8 cellular contexts compared by ENCODE assay signal in genomic region chrX:1390621-1391369, GRCh38. TPM values are rescaled to one million over a fixed set of nuclear protein-coding genes. Genes with fewer than 3 reads are reported as not detected.
DNase-seq lines count a peak whose midpoint lies in the region; ATAC-seq, FAIRE-seq and TF ChIP-seq lines count a peak whose summit lies in the region.

No MANE protein-coding gene starts in this region.

- peaks cover 59 to 74% (median 68%) of the 10 kb centered on the region in 11 experiments for H4K20me1 ChIP-seq in BLaER1 treated with 17β-estradiol and CSF1 and Interleukin-3, amounts not matched to agents 10 nM and 100 nM
- peaks cover 3% of the 10 kb centered on the region for H4K20me1 ChIP-seq in endothelial cell of umbilical vein (replicated peaks; ENCODE audit: control insufficient read depth, extremely low read depth, insufficient read depth, low read length)

- TF ChIP-seq POLR2A in endothelial cell of umbilical vein (IDR thresholded peaks at IDR 0.05; ENCODE audit: low read depth, low read length): no peak

- H3K4me3 ChIP-seq in BLaER1 treated with 17β-estradiol and CSF1 and Interleukin-3, amounts not matched to agents 10 nM and 100 nM: peak overlapping the region; percentile 82 to 100 (median 94)
- peak overlapping the region; percentile 64 to 100 (median 89) for H3K4me3 ChIP-seq in endothelial cell of umbilical vein (replicated peaks in 1 of 3; ENCODE audit: insufficient read depth in 1 of 3, low read depth in 1 of 3, low read length in 3 of 3)

- H3K9me1 ChIP-seq in endothelial cell of umbilical vein (replicated peaks; ENCODE audit: control insufficient read depth, extremely low read depth, insufficient read depth, low read length): no peaks in the 10 kb centered on the region

- H3K4me2 ChIP-seq in BLaER1 treated with 17β-estradiol and CSF1 and Interleukin-3, amounts not matched to agents 10 nM and 100 nM: peak overlapping the region; percentile 86 to 99 (median 96)
- peak overlapping the region; percentile 70 for H3K4me2 ChIP-seq in endothelial cell of umbilical vein (ENCODE audit: insufficient read depth, low read length)

- TF ChIP-seq CTCF in endothelial cell of umbilical vein (IDR thresholded peaks at IDR 0.05; ENCODE audit: extremely low read depth in 1 of 2, insufficient read depth in 1 of 2, low read depth in 1 of 2, low read length in 2 of 2): no peak
- no peak for TF ChIP-seq CTCF in neural crest cell (conservative IDR thresholded peaks at IDR 0.05)

- H3K4me3 Mint-ChIP-seq in neural crest cell: peak overlapping the region; percentile 92

- H3K27ac ChIP-seq in BLaER1 treated with 17β-estradiol and CSF1 and Interleukin-3, amounts not matched to agents 10 nM and 100 nM: peak overlapping the region; percentile 98 to 100 (median 100)
- H3K27ac ChIP-seq in endothelial cell of umbilical vein (ENCODE audit: insufficient read depth, low read depth, low read length): peak overlapping the region; percentile 73

- no peak for FAIRE-seq in endothelial cell of umbilical vein (lab: Jason Lieb, UNC)
- FAIRE-seq in frontal cortex (lab: Jason Lieb, UNC): no peak

- dilution Hi-C loops in endothelial cell of umbilical vein (cut with MboI; ENCODE audit: extremely low pct_ligation_motif_present, low sequenced_read_pairs): no loop called here

- intact Hi-C loops in endothelial cell of umbilical vein (cut with micrococcal nuclease): loop anchor here (5.0 kb wide), 2 partner anchors 33 to 202 kb away; partner anchors contain the start of gene AKAP17A

- no peaks in the 10 kb centered on the region for H3K9me3 Mint-ChIP-seq in neural crest cell

- peaks cover 3% of the 10 kb centered on the region for H3K27me3 Mint-ChIP-seq in neural crest cell (ENCODE audit: low read depth)

- peaks cover 37% of the 10 kb centered on the region for H3K4me1 Mint-ChIP-seq in neural crest cell

- peak overlapping the region; percentile 98 to 100 (median 100) for H3K9ac ChIP-seq in BLaER1 treated with 17β-estradiol and CSF1 and Interleukin-3, amounts not matched to agents 10 nM and 100 nM
- H3K9ac ChIP-seq in endothelial cell of umbilical vein (replicated peaks; ENCODE audit: extremely low read depth, insufficient read depth, low read length): peak overlapping the region; percentile 89

- peaks cover 57% of the 10 kb centered on the region for H3K79me2 ChIP-seq in endothelial cell of umbilical vein (ENCODE audit: control insufficient read depth, insufficient read depth, low read length)

- CTCF ChIA-PET in endothelial cell of umbilical vein (lab: Charles Lee): no interaction called here

- POLR2A ChIA-PET in endothelial cell of umbilical vein (lab: Charles Lee): no interaction called here

- no peak overlapping the region for H2AFZ ChIP-seq in endothelial cell of umbilical vein (ENCODE audit: low read depth, low read length)

- H3K27me3 ChIP-seq in BLaER1 treated with 17β-estradiol and CSF1 and Interleukin-3, amounts not matched to agents 10 nM and 100 nM: no peaks in the 10 kb centered on the region
- H3K27me3 ChIP-seq in endothelial cell of umbilical vein (ENCODE audit: control insufficient read depth in 2 of 2, insufficient read depth in 2 of 2, low read length in 2 of 2): no peaks in the 10 kb centered on the region

- H3K36me3 ChIP-seq in BLaER1 treated with 17β-estradiol and CSF1 and Interleukin-3, amounts not matched to agents 10 nM and 100 nM: peaks cover 56 to 70% (median 65%) of the 10 kb centered on the region in 11 experiments
- H3K36me3 ChIP-seq in endothelial cell of umbilical vein (ENCODE audit: control insufficient read depth in 2 of 2, extremely low read depth in 1 of 2, insufficient read depth in 2 of 2, low read length in 2 of 2): peaks cover 23 to 44% of the 10 kb centered on the region in 2 experiments

- peaks cover 43 to 67% (median 57%) of the 10 kb centered on the region in 10 experiments for H3K4me1 ChIP-seq in BLaER1 treated with 17β-estradiol and CSF1 and Interleukin-3, amounts not matched to agents 10 nM and 100 nM
- H3K4me1 ChIP-seq in endothelial cell of umbilical vein (ENCODE audit: control insufficient read depth, extremely low read depth, insufficient read depth, low read length): peaks cover 15% of the 10 kb centered on the region

- ATAC-seq in HG02973 (IDR thresholded peaks at IDR 0.05; ENCODE audit: unreplicated experiment) (no peak), GM19324 (IDR thresholded peaks at IDR 0.05; ENCODE audit: low FRiP score, unreplicated experiment) (no peak)

- no peak for DNase-seq in endothelial cell of umbilical vein (ENCODE audit: low read depth, low spot score)
- DNase-seq in neural crest cell (ENCODE audit: low read depth, low spot score): no peak
- DNase-seq in frontal cortex (ENCODE audit: low spot score in 2 of 2): no peak
- DNase-seq in amygdala (lab: John Stamatoyannopoulos, UW): no peak

- H3K9me3 ChIP-seq in BLaER1 treated with 17β-estradiol and CSF1 and Interleukin-3, amounts not matched to agents 10 nM and 100 nM (replicated peaks in 1 of 11): no peaks in the 10 kb centered on the region; a peak in 1 of 22 replicates
- no peaks in the 10 kb centered on the region for H3K9me3 ChIP-seq in endothelial cell of umbilical vein (replicated peaks; ENCODE audit: control insufficient read depth, insufficient read depth, low read length)

- BruUV-seq in endothelial cell of umbilical vein (replicated peaks; lab: Mats Ljungman, UMichigan): no TSS peak

- H3K36me3 Mint-ChIP-seq in neural crest cell (ENCODE audit: low read depth): peaks cover 32% of the 10 kb centered on the region

- no peak overlapping the region for H3K27ac Mint-ChIP-seq in neural crest cell (ENCODE audit: unreplicated experiment)

TF ChIP-seq in PFSK-1, 5 proteins besides CTCF, POLR2A, EP300 and RAD21:
- peak; percentile 40 for TF ChIP-seq POLR2AphosphoS5 (IDR thresholded peaks at IDR 0.05; ENCODE audit: low read depth, low read length)
- no peak for TF ChIP-seq SIN3A (IDR thresholded peaks at IDR 0.05; ENCODE audit: borderline replicate concordance, insufficient read depth, low read length)

TF ChIP-seq in endothelial cell of umbilical vein, 7 proteins besides CTCF, POLR2A, EP300 and RAD21:
- TF ChIP-seq MYC (IDR thresholded peaks at IDR 0.05; ENCODE audit: low read depth, low read length): no peak
- peak; percentile 7 for TF ChIP-seq POLR2AphosphoS5 (IDR thresholded peaks at IDR 0.05; ENCODE audit: insufficient read depth, low read depth, low read length)

RNA-seq across cellular contexts. Expression of gene SLC25A6, which starts 1.1 kb away (rescaled TPM):
- 4,040 TPM for polyA plus RNA-seq in PFSK-1 (2012; ENCODE audit: insufficient read length, low read depth)
- total RNA-seq in endothelial cell of umbilical vein (408 and 410 TPM in 2 replicates), neural crest cell (507 and 510 TPM in 2 replicates), frontal cortex (139 TPM)
- 1,153 and 1,173 TPM in 2 replicates for polyA plus RNA-seq in endothelial cell of umbilical vein
- polyA plus RNA-seq in endothelial cell of umbilical vein (2011; cell fraction: cytosol; rRNA removed): 750 and 882 TPM in 2 replicates
- polyA plus RNA-seq in endothelial cell of umbilical vein (2011; cell fraction: nucleus; rRNA removed): 186 and 193 TPM in 2 replicates
- 418 and 830 TPM in 2 replicates for polyA plus RNA-seq in endothelial cell of umbilical vein (2012)
- 294 and 408 TPM in 2 replicates for polyA minus RNA-seq in endothelial cell of umbilical vein
- 544 TPM for polyA minus RNA-seq in endothelial cell of umbilical vein (2011; cell fraction: cytosol; rRNA and poly(A)+ RNA removed)
- 80.8 and 159 TPM in 2 replicates for polyA minus RNA-seq in endothelial cell of umbilical vein (2011; cell fraction: nucleus; rRNA and poly(A)+ RNA removed)

RNA-seq across cellular contexts. Expression of gene IL3RA, which starts 54.2 kb away (rescaled TPM):
- polyA plus RNA-seq in PFSK-1 (2012; ENCODE audit: insufficient read length, low read depth): 0.70 TPM
- total RNA-seq in endothelial cell of umbilical vein: 21.2 and 28.9 TPM in 2 replicates
- polyA plus RNA-seq in endothelial cell of umbilical vein: 34.5 and 35.1 TPM in 2 replicates
- 20.6 and 24.1 TPM in 2 replicates for polyA plus RNA-seq in endothelial cell of umbilical vein (2011; cell fraction: cytosol; rRNA removed)
- polyA plus RNA-seq in endothelial cell of umbilical vein (2011; cell fraction: nucleus; rRNA removed): 16.2 and 20.9 TPM in 2 replicates
- polyA plus RNA-seq in endothelial cell of umbilical vein (2012): 2.1 and 2.3 TPM in 2 replicates
- 36.2 and 49.4 TPM in 2 replicates for polyA minus RNA-seq in endothelial cell of umbilical vein
- polyA minus RNA-seq in endothelial cell of umbilical vein (2011; cell fraction: cytosol; rRNA and poly(A)+ RNA removed): not detected
- 11.4 and 11.6 TPM in 2 replicates for polyA minus RNA-seq in endothelial cell of umbilical vein (2011; cell fraction: nucleus; rRNA and poly(A)+ RNA removed)
- not detected in 2 replicates for total RNA-seq in neural crest cell
- total RNA-seq in frontal cortex: 1.2 TPM

Comparison
In these comparisons a context has a peak if more than half of its experiments do, and no peak if none do; other contexts are left out.
1. RNA of gene IL3RA, which starts 54.2 kb away (total RNA-seq): 21.2 to 28.9 TPM in endothelial cell of umbilical vein; 1.2 TPM in frontal cortex (single experiment) and not detected in neural crest cell; every median in the first group is over 10 times any median in the second.